In genomic region chr2:50492452-50492851, GRCh38 we compare ENCODE assay signal across 8 cellular contexts.
DNase-seq lines count a peak whose midpoint lies in the region; ATAC-seq, FAIRE-seq and TF ChIP-seq lines count a peak whose summit lies in the region.

No MANE protein-coding gene starts in this region.

- no peaks in the 10 kb centered on the region for H3K27me3 Mint-ChIP-seq in stimulated activated memory B cell treated with anti-CD40 and anti-IgM and Interleukin-4, amounts not matched to agents 10 μg/mL and 1 μg/mL and 100 μg/mL, for 72 hours

- DNase-seq in stimulated activated CD4-positive, alpha-beta T cell treated with anti-CD3 and anti-CD28 coated beads, Interleukin-15, amount 100 ng/mL, for 24 hours: peak; percentile 18
- DNase-seq in stimulated activated CD4-positive, alpha-beta T cell treated with anti-CD3 and anti-CD28 coated beads, Interleukin-1b, Interleukin-23, amount 100 ng/mL, for 48 hours: no peak
- peak; percentile 62 for DNase-seq in HT1080 (ENCODE audit: low read depth)
- DNase-seq in NOMO-1 treated with DMSO at 0.1 percent for 48 hours (lab: John Stamatoyannopoulos, UW; ENCODE audit: unreplicated experiment): peak; percentile 54
- peak; percentile 5 for DNase-seq in GM12878 (ENCODE audit: low read depth, low spot score)
- peak; percentile 64 for DNase-seq in iPS-NIHi7 (ENCODE audit: extremely low spot score)

- no peaks in the 10 kb centered on the region for H3K9me3 Mint-ChIP-seq in stimulated activated memory B cell treated with anti-CD40 and anti-IgM and Interleukin-4, amounts not matched to agents 10 μg/mL and 1 μg/mL and 100 μg/mL, for 72 hours

- no peak overlapping the region for H3K4me3 ChIP-seq in GM12878

- 0% methylated on average over 3 of the region's 3 CpGs for WGBS in GM12878 (ENCODE audit: insufficient coverage, insufficient replicate concordance, low lambda C conversion rate, missing lambda C conversion rate)

- no peaks in the 10 kb centered on the region for H3K9me3 ChIP-seq in GM12878 (replicated peaks; ENCODE audit: control insufficient read depth, insufficient read depth, low read length)

- FAIRE-seq in GM12878 (lab: Jason Lieb, UNC): no peak

- TF ChIP-seq RAD21 in GM12878 (IDR thresholded peaks at IDR 0.05; ENCODE audit: insufficient read depth, low read depth, low read length): peak; percentile 75

- no peak overlapping the region for H3K27ac Mint-ChIP-seq in stimulated activated memory B cell treated with anti-CD40 and anti-IgM and Interleukin-4, amounts not matched to agents 10 μg/mL and 1 μg/mL and 100 μg/mL, for 72 hours

- SMC1A ChIA-PET in GM12878 (lab: Charles Lee; ENCODE audit: uncharacterized antibody, unreplicated experiment): interaction anchor here (1.2 kb wide), 1 partner anchor 15 kb away, joined by 7 read pairs; no protein-coding TSS in a partner anchor

- no peak for TF ChIP-seq EP300 in GM12878 (IDR thresholded peaks at IDR 0.05; ENCODE audit: borderline replicate concordance in 1 of 2, control insufficient read depth in 1 of 2, low read depth in 2 of 2, low read length in 2 of 2)

- 0 out of 2 replicates have a peak overlapping the region, but pooled peaks have one; percentile 27 for H3K4me2 ChIP-seq in GM12878 (ENCODE audit: control insufficient read depth, insufficient read depth)

- peak overlapping the region; percentile 11 for H3K4me3 Mint-ChIP-seq in stimulated activated memory B cell treated with anti-CD40 and anti-IgM and Interleukin-4, amounts not matched to agents 10 μg/mL and 1 μg/mL and 100 μg/mL, for 72 hours

- H3K36me3 ChIP-seq in GM12878 (ENCODE audit: control insufficient read depth in 2 of 2, insufficient read depth in 2 of 2, low read length in 1 of 2): no peaks in the 10 kb centered on the region

- H4K20me1 ChIP-seq in GM12878 (ENCODE audit: control insufficient read depth, insufficient read depth): no peaks in the 10 kb centered on the region

- intact Hi-C loops in GM12878 (cut with micrococcal nuclease; ENCODE audit: unreplicated experiment): loop anchor here (2.0 to 10.0 kb wide), 5 partner anchors 150 to 1888 kb away; no protein-coding TSS in a partner anchor

- TF ChIP-seq CTCF in GM12878 (IDR thresholded peaks at IDR 0.05 in 2 of 3, conservative IDR thresholded peaks at IDR 0.05 in 1 of 3; ENCODE audit: control insufficient read depth in 2 of 3, extremely low read depth in 1 of 3, insufficient read depth in 1 of 3, low read depth in 3 of 3, low read length in 3 of 3): peak; percentile 61 to 69 (median 64)

- no peaks in the 10 kb centered on the region for H3K4me1 ChIP-seq in GM12878 (ENCODE audit: control insufficient read depth, insufficient read depth, low read length)

- in situ Hi-C loops in GM12878 (cut with MboI): no loop called here

- POLR2A ChIA-PET in GM12878 (lab: Charles Lee): no interaction called here

- H3K27ac ChIP-seq in GM12878 (ENCODE audit: control insufficient read depth, insufficient read depth): no peak overlapping the region

- H3K9ac ChIP-seq in GM12878 (ENCODE audit: control insufficient read depth, insufficient read depth, low read length): no peak overlapping the region

- H3K4me1 Mint-ChIP-seq in stimulated activated memory B cell treated with anti-CD40 and anti-IgM and Interleukin-4, amounts not matched to agents 10 μg/mL and 1 μg/mL and 100 μg/mL, for 72 hours: peaks cover 8% of the 10 kb centered on the region

- TF ChIP-seq POLR2A in GM12878 (IDR thresholded peaks at IDR 0.05; ENCODE audit: low read depth, low read length): no peak

- no peaks in the 10 kb centered on the region for H3K36me3 Mint-ChIP-seq in stimulated activated memory B cell treated with anti-CD40 and anti-IgM and Interleukin-4, amounts not matched to agents 10 μg/mL and 1 μg/mL and 100 μg/mL, for 72 hours

- no TSS peak for BruUV-seq in GM12878 (replicated peaks; lab: Mats Ljungman, UMichigan)

- no peaks in the 10 kb centered on the region for H3K27me3 ChIP-seq in GM12878 (replicated peaks in 1 of 2; ENCODE audit: control insufficient read depth in 2 of 2, insufficient read depth in 2 of 2, low read length in 1 of 2)

- H2AFZ ChIP-seq in GM12878 (ENCODE audit: control insufficient read depth, low read depth, low read length): peak overlapping the region; percentile 6; the same call in 1 of the 2 replicates

- no peaks in the 10 kb centered on the region for H3K79me2 ChIP-seq in GM12878 (ENCODE audit: control insufficient read depth, insufficient read depth, low read length)

- peak; percentile 89 for ATAC-seq in GM21723 (IDR thresholded peaks at IDR 0.05; ENCODE audit: unreplicated experiment)
- ATAC-seq in GM12878: peak; percentile 94
- ATAC-seq in stimulated activated memory B cell treated with anti-CD40 and anti-IgM and Interleukin-4, amounts not matched to agents 10 μg/mL and 1 μg/mL and 100 μg/mL, for 72 hours: peak; percentile 73

- RAD21 ChIA-PET in GM12878 (lab: Charles Lee; ENCODE audit: unreplicated experiment): interaction anchor here (1.3 kb wide), 1 partner anchor 90 kb away, joined by 3 read pairs; no protein-coding TSS in a partner anchor

- CTCF ChIA-PET in GM12878 (lab: Yijun Ruan, JAX): interaction anchor here (0.7 to 3.4 kb wide), 22 partner anchors 8 to 1553 kb away, joined by 3 to 16 read pairs (median 4); no protein-coding TSS in a partner anchor

TF ChIP-seq in GM12878, 131 proteins besides CTCF, POLR2A, EP300 and RAD21:
- TF ChIP-seq REST (IDR thresholded peaks at IDR 0.05; ENCODE audit: low read depth, low read length): no peak
- TF ChIP-seq YY1 (IDR thresholded peaks at IDR 0.05; ENCODE audit: low read depth, low read length): peak; percentile 40; the same call in 1 of the 2 replicates
- TF ChIP-seq ZNF384 (IDR thresholded peaks at IDR 0.05; ENCODE audit: borderline replicate concordance, low read depth, low read length): peak; percentile 50; the same call in 1 of the 2 replicates
- TF ChIP-seq IRF3 (IDR thresholded peaks at IDR 0.05): no peak
- TF ChIP-seq BMI1 (IDR thresholded peaks at IDR 0.05; ENCODE audit: borderline replicate concordance): no peak
- TF ChIP-seq STAT1 (conservative IDR thresholded peaks at IDR 0.05): no peak
- TF ChIP-seq IRF4 (IDR thresholded peaks at IDR 0.05; ENCODE audit: low read depth, low read length): 0 out of 2 replicates have a peak, but pooled peaks have one; percentile 21
- no peak for TF ChIP-seq WRNIP1 (IDR thresholded peaks at IDR 0.05; ENCODE audit: borderline replicate concordance, low read depth, low read length)
- no peak for TF ChIP-seq ATF2 (IDR thresholded peaks at IDR 0.05; ENCODE audit: low read length)
- TF ChIP-seq SMC3 (IDR thresholded peaks at IDR 0.05; ENCODE audit: borderline replicate concordance, low read length): peak; percentile 56; the same call in 1 of the 2 replicates
- TF ChIP-seq RUNX3 (IDR thresholded peaks at IDR 0.05; ENCODE audit: low read length): peak; percentile 68
